In genomic region chr19:29671393-29672076, GRCh38 we compare ENCODE assay signal across 8 cellular contexts. TPM values are rescaled to one million over a fixed set of nuclear protein-coding genes. Genes with fewer than 3 reads are reported as not detected.
A peak's percentile ranks its signal among the peaks of the same experiment; 100 is the strongest.
DNase-seq lines count a peak whose midpoint lies in the region; ATAC-seq and TF ChIP-seq lines count a peak whose summit lies in the region.

No MANE protein-coding gene starts in this region.

- BruUV-seq in Panc1 (replicated peaks; lab: Mats Ljungman, UMichigan), result no TSS peak

- in situ Hi-C loops in Panc1 (cut with HindIII; ENCODE audit: low pct_unique_long_range_greater_than_20kb, low sequenced_read_pairs), result no loop called here

- H3K4me3 ChIP-seq in Panc1 (ENCODE audit: low read depth in 2 of 2, low read length in 2 of 2) (no peak overlapping the region), right cardiac atrium (ENCODE audit: low read length) (no peak overlapping the region)

- intact Hi-C loops in Panc1 (cut with micrococcal nuclease; ENCODE audit: unreplicated experiment), result no loop called here
- intact Hi-C loops in right cardiac atrium (cut with DNase I), result no loop called here

- no peaks in the 10 kb centered on the region for H3K36me3 ChIP-seq in Panc1 (ENCODE audit: control insufficient read depth, insufficient read depth, low read length)

- H3K4me1 ChIP-seq in Panc1 (ENCODE audit: control insufficient read depth, insufficient read depth, low read length) (peaks cover 36% of the 10 kb centered on the region), right cardiac atrium (ENCODE audit: control insufficient read depth, insufficient read depth, low read length) (peaks cover 13% of the 10 kb centered on the region)

- CTCF ChIA-PET in Panc1 (lab: Charles Lee), result no interaction called here

- POLR2A ChIA-PET in Panc1 (lab: Charles Lee), result interaction anchor here (0.6 kb wide), 1 partner anchor 13 kb away, joined by 7 read pairs; no protein-coding TSS in a partner anchor

- H3K27ac ChIP-seq in Panc1 (ENCODE audit: low read length) (no peak overlapping the region), right cardiac atrium (ENCODE audit: low read length) (peak overlapping the region; percentile 58)

- no peak for TF ChIP-seq CTCF in Panc1 (IDR thresholded peaks at IDR 0.05)

- no peaks in the 10 kb centered on the region for H3K27me3 ChIP-seq in Panc1 (ENCODE audit: control insufficient read depth, insufficient read depth, low read length)
- no peaks in the 10 kb centered on the region for H3K27me3 ChIP-seq in right cardiac atrium (ENCODE audit: control insufficient read depth, insufficient read depth)

- ATAC-seq in HG02884 (IDR thresholded peaks at IDR 0.05; ENCODE audit: unreplicated experiment) (peak; percentile 75), Panc1 (0 out of 2 replicates have a peak, but pooled peaks have one; percentile 20), right cardiac atrium (peak; percentile 54 to 56)

- DNase-seq in NCI-H146 (lab: John Stamatoyannopoulos, UW), result peak; percentile 84
- DNase-seq in NCI-H146 treated with DMSO at 0.1 percent for 48 hours (lab: John Stamatoyannopoulos, UW; ENCODE audit: unreplicated experiment), result no peak
- DNase-seq in Panc1 (ENCODE audit: low read depth, low spot score), result no peak
- peak; percentile 56 for DNase-seq in activated gamma-delta T cell (lab: John Stamatoyannopoulos, UW)
- DNase-seq in right cardiac atrium, result peak; percentile 49 to 84 (median 75)
- peak; percentile 68 to 85 (median 73) for DNase-seq in stimulated activated CD4-positive, alpha-beta T cell treated with anti-CD3 and anti-CD28 coated beads, TNF-alpha, amount 100 ng/mL, for 24 hours (ENCODE audit: low read depth in 3 of 3)
- DNase-seq in epidermal melanocyte (ENCODE audit: insufficient read length, low spot score), result no peak

- H3K9me3 ChIP-seq in Panc1 (ENCODE audit: control insufficient read depth, insufficient read depth, low read depth, low read length) (no peaks in the 10 kb centered on the region), right cardiac atrium (ENCODE audit: control insufficient read depth, low read length) (no peaks in the 10 kb centered on the region)

- WGBS in right cardiac atrium, result 56% methylated on average over 12 of the region's 12 CpGs

RNA-seq across cellular contexts. Expression of gene PLEKHF1, which starts 6.3 kb away (rescaled TPM):
- total RNA-seq in Panc1 (2021; ENCODE audit: unreplicated experiment), result 22.4 TPM
- 31.8 TPM for polyA plus RNA-seq in Panc1 (2012; ENCODE audit: insufficient read length)
- 10 to 100 TPM; 25.1 to 44.1 (median 31.0) TPM for total RNA-seq in right cardiac atrium
- polyA plus RNA-seq in right cardiac atrium, result 40.6 TPM

RNA-seq across cellular contexts. Expression of gene C19orf12, which starts 43.5 kb away (rescaled TPM):
- 43.4 TPM for total RNA-seq in Panc1 (2021; ENCODE audit: unreplicated experiment)
- polyA plus RNA-seq in Panc1 (2012; ENCODE audit: insufficient read length), result 46.7 TPM
- 10 to 100 TPM; 40.6 to 48.2 (median 43.5) TPM for total RNA-seq in right cardiac atrium
- 37.3 TPM for polyA plus RNA-seq in right cardiac atrium

Comparison
In these comparisons a context has a peak if more than half of its experiments do, and no peak if none do; other contexts are left out.
1. DNase-seq: peak in NCI-H146 (single experiment), activated gamma-delta T cell (single experiment), right cardiac atrium (3 of 3) and stimulated activated CD4-positive, alpha-beta T cell treated with anti-CD3 and anti-CD28 coated beads, TNF-alpha, amount 100 ng/mL, for 24 hours (3 of 3); none in NCI-H146 treated with DMSO at 0.1 percent for 48 hours (single experiment), Panc1 (single experiment) and epidermal melanocyte (single experiment).
2. ATAC-seq: peak in every context shown above with its lines; median percentile 75 in HG02884; 55 in right cardiac atrium; 20 in Panc1.